18 cellular contexts compared by ENCODE assay signal in the genomic region with DNA sequence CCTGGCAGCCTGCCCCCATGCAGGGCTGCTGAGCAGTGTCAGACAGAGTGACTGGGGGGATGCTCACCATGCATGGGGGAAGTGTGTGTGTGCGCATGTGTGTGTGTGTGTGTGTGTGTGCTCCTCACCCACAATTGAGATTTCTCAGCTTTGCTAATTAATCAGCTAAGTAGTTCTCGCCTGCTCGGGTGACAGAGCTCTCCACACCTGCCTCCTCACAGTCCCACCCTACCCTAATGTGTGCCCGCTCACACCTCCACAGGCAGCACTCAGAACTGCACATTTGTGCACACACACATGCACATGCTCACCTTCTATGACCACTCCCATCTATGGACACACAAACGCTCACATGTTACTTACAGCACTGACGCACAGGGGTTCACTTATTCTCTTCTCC. TPM values are rescaled to one million over a fixed set of nuclear protein-coding genes. Genes with fewer than 3 reads are reported as not detected.
A peak's percentile ranks its signal among the peaks of the same experiment; 100 is the strongest.
DNase-seq lines count a peak whose midpoint lies in the region; ATAC-seq, FAIRE-seq and TF ChIP-seq lines count a peak whose summit lies in the region.
"Had no signal": no experiment of that assay in that cellular context is flagged by ENCODE, and none has a peak within 500 bp of the region (broad histone marks: within the 10 kb centered on the region; RNA-seq: fewer than 3 reads in every experiment).

No MANE protein-coding gene starts in this region.

- ATAC-seq in HepG2 (peak; percentile 71), right lobe of liver (no peak), GM21360 (IDR thresholded peaks at IDR 0.05; ENCODE audit: unreplicated experiment) (no peak), GM18861 (IDR thresholded peaks at IDR 0.05; ENCODE audit: unreplicated experiment) (no peak)
- ATAC-seq: activated T-cell treated with anti-CD3 and anti-CD28 coated beads, Interleukin-2, amount 50 U/mL, for 72 hours; heart left ventricle; left ventricle myocardium superior had no signal

- TF ChIP-seq EP300 in HepG2 (IDR thresholded peaks at IDR 0.05; ENCODE audit: low read depth in 2 of 2, low read length in 2 of 2) (no peak), HepG2 (CRISPR knock-in tag; IDR thresholded peaks at IDR 0.05; ENCODE audit: borderline replicate concordance) (no peak), H1 (IDR thresholded peaks at IDR 0.05; ENCODE audit: borderline replicate concordance in 1 of 2, low read depth in 2 of 2, low read length in 2 of 2) (no peak)

- no peak overlapping the region for H3K56ac ChIP-seq in H1 (replicated peaks; ENCODE audit: insufficient read length, low read depth, low read length)

- TF ChIP-seq CTCF in HepG2 (CRISPR knock-in tag; IDR thresholded peaks at IDR 0.05) (no peak), right lobe of liver (IDR thresholded peaks at IDR 0.05) (no peak), H1 (IDR thresholded peaks at IDR 0.05; ENCODE audit: control extremely low read depth in 1 of 3, insufficient read depth in 1 of 3, low read depth in 1 of 3, low read length in 3 of 3) (peak in 1 of 3 experiments; percentile 9; a peak in 1 of 4 replicates), vagina (IDR thresholded peaks at IDR 0.05) (no peak)

- H3K27ac ChIP-seq in HepG2 (ENCODE audit: extremely low read length, insufficient read depth, low read length) = no peak overlapping the region
- no peak overlapping the region for H3K27ac ChIP-seq in right lobe of liver
- no peak overlapping the region for H3K27ac ChIP-seq in H1 (ENCODE audit: low read depth, low read length)
- H3K27ac ChIP-seq in vagina = no peak overlapping the region
- H3K27ac ChIP-seq: coronary artery, heart left ventricle, neutrophil had no signal

- H4K5ac ChIP-seq in H1 (ENCODE audit: insufficient read length, low read depth, low read length) = no peak overlapping the region

- no peak overlapping the region for H2AFZ ChIP-seq in HepG2 (ENCODE audit: low read length)
- H2AFZ ChIP-seq in H1 (ENCODE audit: low read length) = no peak overlapping the region

- H3K79me2 ChIP-seq in HepG2 (ENCODE audit: insufficient read depth, low read length) (no peaks in the 10 kb centered on the region), H1 (ENCODE audit: control insufficient read depth in 1 of 2, insufficient read depth in 2 of 2, low read length in 2 of 2) (no peaks in the 10 kb centered on the region)

- in situ Hi-C loops in HepG2 (cut with HindIII; ENCODE audit: extremely low pct_ligation_motif_present, low pct_unique_long_range_greater_than_20kb) = no loop called here

- peak overlapping the region; percentile 73; the same call in 1 of the 2 replicates for H2BK15ac ChIP-seq in H1 (ENCODE audit: low read length)

- H3K79me1 ChIP-seq in H1 (ENCODE audit: low read depth, low read length) = no peaks in the 10 kb centered on the region; the same call in none of the 2 replicates

- H2BK120ac ChIP-seq in H1 (replicated peaks; ENCODE audit: low read depth, low read length) = no peak overlapping the region

- H3K36me3 ChIP-seq in HepG2 (replicated peaks in 1 of 2; ENCODE audit: control insufficient read depth in 1 of 2, insufficient read depth in 2 of 2, low read length in 2 of 2) = no peaks in the 10 kb centered on the region
- no peaks in the 10 kb centered on the region for H3K36me3 ChIP-seq in right lobe of liver
- H3K36me3 ChIP-seq in H1 (ENCODE audit: control insufficient read depth in 2 of 4, insufficient read depth in 4 of 4, low read length in 3 of 4) = no peaks in the 10 kb centered on the region
- no peaks in the 10 kb centered on the region for H3K36me3 ChIP-seq in vagina
- H3K36me3 ChIP-seq: heart left ventricle, neutrophil had no signal

- H3K4me2 ChIP-seq in HepG2 (ENCODE audit: low read depth, low read length) = no peak overlapping the region
- no peak overlapping the region for H3K4me2 ChIP-seq in H1 (ENCODE audit: insufficient read depth in 1 of 2, low read depth in 2 of 2, low read length in 2 of 2)

- DNase-seq in HepG2 (ENCODE audit: low spot score) (no peak), right lobe of liver (no peak), NAMALWA (ENCODE audit: low spot score) (peak; percentile 34), H1 (ENCODE audit: low read depth in 1 of 2, low spot score in 2 of 2) (no peak), vagina (ENCODE audit: extremely low spot score in 2 of 2) (no peak)
- DNase-seq: activated B cell treated with CpG ODN at 0.5 μM for 24 hours; activated naive CD8-positive, alpha-beta T cell treated with anti-CD3 and anti-CD28 coated beads for 36 hours; activated T-cell treated with anti-CD3 and anti-CD28 coated beads, Interleukin-2, amount 50 U/mL, for 72 hours; HCEC 1CT; heart left ventricle; left ventricle myocardium superior; NCI-H2029; stimulated activated CD4-positive, alpha-beta T cell treated with anti-CD3 and anti-CD28 coated beads, Interleukin-4, amount 100 ng/mL, for 24 hours; substantia nigra had no signal

- 0% methylated on average over 6 of the region's 6 CpGs for WGBS in HepG2 (ENCODE audit: low lambda C conversion rate)
- 90% methylated on average over 2 of the region's 6 CpGs for WGBS in right lobe of liver (ENCODE audit: insufficient coverage, low coverage, low lambda C conversion rate, missing lambda C conversion rate)
- WGBS in H1 (ENCODE audit: extremely low coverage in 1 of 2, insufficient coverage in 1 of 2, insufficient read length in 1 of 2, insufficient replicate concordance in 2 of 2, low coverage in 1 of 2, low lambda C conversion rate in 2 of 2, missing lambda C conversion rate in 1 of 2), 2 experiments = 89% methylated on average over 6 of the region's 6 CpGs; no CpG with 5 or more reads in 1 of the 2 experiments

- no peak overlapping the region for H3K14ac ChIP-seq in H1 (ENCODE audit: insufficient read length)

- no peak for TF ChIP-seq POLR2A in HepG2 (IDR thresholded peaks at IDR 0.05; ENCODE audit: insufficient read depth in 1 of 2, low read depth in 2 of 2, low read length in 2 of 2)
- TF ChIP-seq POLR2A in right lobe of liver (IDR thresholded peaks at IDR 0.05) = no peak
- no peak for TF ChIP-seq POLR2A in H1 (IDR thresholded peaks at IDR 0.05; ENCODE audit: control extremely low read depth in 1 of 2, low read depth in 2 of 2, low read length in 2 of 2)
- no peak for TF ChIP-seq POLR2A in vagina (IDR thresholded peaks at IDR 0.05)

- no peak overlapping the region for H3K4me3 ChIP-seq in HepG2 (replicated peaks in 1 of 3; ENCODE audit: insufficient read depth in 1 of 3, low read depth in 2 of 3, low read length in 3 of 3)
- H3K4me3 ChIP-seq in right lobe of liver = no peak overlapping the region
- no peak overlapping the region for H3K4me3 ChIP-seq in H1 (ENCODE audit: extremely low read depth in 1 of 4, insufficient read depth in 2 of 4, low read depth in 3 of 4, low read length in 4 of 4)
- H3K4me3 ChIP-seq in vagina = no peak overlapping the region
- H3K4me3 ChIP-seq: coronary artery, heart left ventricle had no signal

- H3K9ac ChIP-seq in HepG2 (ENCODE audit: insufficient read depth, low read depth, low read length) (no peak overlapping the region), H1 (replicated peaks in 1 of 4; ENCODE audit: extremely low read depth in 1 of 4, low read depth in 3 of 4, low read length in 3 of 4) (no peak overlapping the region)

- POLR2A ChIA-PET in HepG2 (lab: Yijun Ruan, JAX) = no interaction called here
- POLR2A ChIA-PET in H1 (lab: Charles Lee; ENCODE audit: partially characterized antibody) = interaction anchor here (1.1 kb wide), 1 partner anchor 12 kb away, joined by 4 read pairs; no protein-coding TSS in a partner anchor

- H4K20me1 ChIP-seq in HepG2 (ENCODE audit: insufficient read depth, low read length) (peaks cover 2% of the 10 kb centered on the region; the same call in 1 of the 2 replicates), H1 (replicated peaks in 1 of 2; ENCODE audit: control insufficient read depth in 1 of 2, insufficient read depth in 2 of 2, low read length in 2 of 2) (peaks cover 1 to 6% of the 10 kb centered on the region in 2 experiments)

- TF ChIP-seq RAD21 in HepG2 (CRISPR knock-in tag; IDR thresholded peaks at IDR 0.05) (no peak), H1 (IDR thresholded peaks at IDR 0.05 in 1 of 2, conservative IDR thresholded peaks at IDR 0.05 in 1 of 2; ENCODE audit: low read depth in 2 of 2, low read length in 2 of 2) (no peak)

- H2BK5ac ChIP-seq in H1 (ENCODE audit: low read depth, low read length) = no peak overlapping the region

- no peak overlapping the region for H4K91ac ChIP-seq in H1 (replicated peaks; ENCODE audit: insufficient read length, low read length)

- H3K9me3 ChIP-seq in HepG2 (ENCODE audit: low read length) (no peaks in the 10 kb centered on the region), right lobe of liver (no peaks in the 10 kb centered on the region), H1 (ENCODE audit: insufficient read depth in 2 of 2, low read depth in 1 of 2, low read length in 1 of 2) (no peaks in the 10 kb centered on the region), vagina (no peaks in the 10 kb centered on the region)
- H3K9me3 ChIP-seq: heart left ventricle, neutrophil had no signal

- no peaks in the 10 kb centered on the region; the same call in 1 of the 2 replicates for H3K23me2 ChIP-seq in H1 (ENCODE audit: low read depth, low read length)

- no peak overlapping the region for H2AK5ac ChIP-seq in H1 (ENCODE audit: low read depth, low read length)

- CTCF ChIA-PET in HepG2 (lab: Yijun Ruan, JAX; ENCODE audit: low intra/inter-chr PET ratio, low total read pairs) (no interaction called here), H1 (lab: Charles Lee; ENCODE audit: partially characterized antibody) (interaction anchor here (0.8 to 4.2 kb wide), 19 partner anchors 8 to 96 kb away, joined by 3 to 16 read pairs (median 4); no protein-coding TSS in a partner anchor)

- no peak overlapping the region for H3K18ac ChIP-seq in H1 (ENCODE audit: extremely low read depth, low read length)

- H3K4ac ChIP-seq in H1 (replicated peaks; ENCODE audit: insufficient read length, low read depth, low read length) = no peak overlapping the region

- intact Hi-C loops in HepG2 (cut with micrococcal nuclease; ENCODE audit: unreplicated experiment) (no loop called here), right lobe of liver (cut with DNase I) (no loop called here), vagina (cut with DNase I) (no loop called here)

- H4K8ac ChIP-seq in H1 (ENCODE audit: extremely low read depth, insufficient read depth, low read length) = peak overlapping the region; percentile 8; the same call in 1 of the 2 replicates

- no peak overlapping the region for H2BK20ac ChIP-seq in H1 (ENCODE audit: low read length)

- BruUV-seq in HepG2 (replicated peaks; lab: Mats Ljungman, UMichigan) = no TSS peak

- H3K23ac ChIP-seq in H1 (ENCODE audit: insufficient read length) = no peak overlapping the region

- H2BK12ac ChIP-seq in H1 (ENCODE audit: low read depth, low read length) = peak overlapping the region; percentile 2; the same call in 1 of the 2 replicates

- FAIRE-seq in HepG2 (lab: Jason Lieb, UNC) (no peak), H1 (lab: Jason Lieb, UNC) (no peak)

- H3K4me1 ChIP-seq in HepG2 (ENCODE audit: insufficient read depth, low read length) = no peaks in the 10 kb centered on the region
- H3K4me1 ChIP-seq in right lobe of liver = no peaks in the 10 kb centered on the region
- H3K4me1 ChIP-seq in H1 (replicated peaks in 1 of 4; ENCODE audit: control insufficient read depth in 3 of 4, insufficient read depth in 4 of 4, low read length in 3 of 4) = peaks cover 0 to 4% (median 1%) of the 10 kb centered on the region in 4 experiments; a peak in 3 of 7 replicates
- no peaks in the 10 kb centered on the region for H3K4me1 ChIP-seq in vagina
- H3K4me1 ChIP-seq: heart left ventricle had no signal

- peaks cover 8 to 59% of the 10 kb centered on the region in 2 experiments; a peak in 4 of 5 replicates for H3K27me3 ChIP-seq in HepG2 (ENCODE audit: control insufficient read depth in 1 of 2, insufficient read depth in 2 of 2, low read length in 2 of 2)
- H3K27me3 ChIP-seq in right lobe of liver = no peaks in the 10 kb centered on the region
- peaks cover 0 to 3% (median 0%) of the 10 kb centered on the region in 4 experiments; a peak in 1 of 7 replicates for H3K27me3 ChIP-seq in H1 (replicated peaks in 1 of 4; ENCODE audit: control insufficient read depth in 3 of 4, extremely low read depth in 1 of 4, insufficient read depth in 3 of 4, low read length in 3 of 4)
- H3K27me3 ChIP-seq in vagina = no peaks in the 10 kb centered on the region
- H3K27me3 ChIP-seq: heart left ventricle, neutrophil had no signal

RNA-seq across cellular contexts. Expression of gene CACNA2D2, which starts 37.3 kb away (rescaled TPM):
- not detected in 2 replicates for total RNA-seq in HepG2 (2016; rRNA removed; fragmentation: Illumina TruSeq; extraction: Trizol)
- not detected in 2 replicates for total RNA-seq in HepG2 (2016; cell fraction: cytosol; rRNA removed; fragmentation: Illumina TruSeq; extraction: Trizol; ENCODE audit: low read depth)
- not detected in 2 replicates for total RNA-seq in HepG2 (2016; cell fraction: insoluble cytoplasmic fraction; rRNA removed; fragmentation: Illumina TruSeq; extraction: Trizol)
- not detected in 2 replicates for total RNA-seq in HepG2 (2016; cell fraction: membrane; rRNA removed; fragmentation: Illumina TruSeq; extraction: Trizol)
- total RNA-seq in HepG2 (2016; cell fraction: nucleus; rRNA removed; fragmentation: Illumina TruSeq; extraction: Trizol) = not detected in 2 replicates
- polyA plus RNA-seq in HepG2 (2011; rRNA removed) = not detected in 2 replicates
- 0.01 TPM in 1 of 2 replicates, not detected in the other for polyA plus RNA-seq in HepG2 (2011; cell fraction: cytosol; rRNA removed)
- polyA plus RNA-seq in HepG2 (2011; cell fraction: nucleus; rRNA removed) = 0.05 TPM in 1 of 2 replicates, not detected in the other
- polyA plus RNA-seq in HepG2 (2012) = 0.07 and 0.15 TPM in 2 replicates
- not detected in 2 replicates for polyA plus RNA-seq in HepG2 (2016; cell fraction: cytosol; fragmentation: Illumina TruSeq; extraction: Trizol; ENCODE audit: low read depth)
- 0.19 TPM in 1 of 2 replicates, not detected in the other for polyA plus RNA-seq in HepG2 (2016; cell fraction: insoluble cytoplasmic fraction; fragmentation: Illumina TruSeq; extraction: Trizol; ENCODE audit: low read depth)
- not detected in 2 replicates for polyA plus RNA-seq in HepG2 (2016; cell fraction: membrane; fragmentation: Illumina TruSeq; extraction: Trizol; ENCODE audit: low read depth)
- not detected in 2 replicates for polyA plus RNA-seq in HepG2 (2016; cell fraction: nucleus; fragmentation: Illumina TruSeq; extraction: Trizol; ENCODE audit: insufficient read depth, low read depth)
- polyA minus RNA-seq in HepG2 (2011; rRNA and poly(A)+ RNA removed; ENCODE audit: low replicate concordance) = 0.02 TPM in 1 of 2 replicates, not detected in the other
- not detected in 2 replicates for polyA minus RNA-seq in HepG2 (2011; cell fraction: cytosol; rRNA and poly(A)+ RNA removed)
- not detected in 2 replicates for polyA minus RNA-seq in HepG2 (2011; cell fraction: nucleus; rRNA and poly(A)+ RNA removed)
- total RNA-seq in right lobe of liver = under 1 TPM in 5 of 6 experiments, not detected in 1; 0.06 to 0.39 (median 0.26) TPM
- total RNA-seq in H1 (2021; fragmentation: NEBNext Ultra II Directional; extraction: Animal tissue kit (Norgen Biotek cat#: 25700)) = 14.0 and 14.1 TPM in 2 replicates
- 24.9 and 25.0 TPM in 2 replicates for polyA plus RNA-seq in H1 (2011; rRNA removed)
- 14.3 TPM for polyA plus RNA-seq in H1 (2011; cell fraction: cytosol; rRNA removed)
- polyA plus RNA-seq in H1 (2011; cell fraction: nucleus; rRNA removed) = 43.9 TPM
- 16.0 to 28.5 TPM (median 22.8 TPM) in 4 replicates for polyA plus RNA-seq in H1 (2012, experiment 1 of 2)
- polyA plus RNA-seq in H1 (2012, experiment 2 of 2) = 13.3 TPM
- polyA plus RNA-seq in H1 (2013, experiment 1 of 2) = 16.1 TPM
- polyA plus RNA-seq in H1 (2013, experiment 2 of 2) = 13.8 TPM
- polyA minus RNA-seq in H1 (2011; rRNA and poly(A)+ RNA removed) = 16.8 and 18.9 TPM in 2 replicates
- polyA minus RNA-seq in H1 (2011; cell fraction: cytosol; rRNA and poly(A)+ RNA removed) = 14.2 TPM
- 9.4 TPM for polyA minus RNA-seq in H1 (2011; cell fraction: nucleus; rRNA and poly(A)+ RNA removed)
- total RNA-seq in vagina = 2.5 TPM
